In the genomic region with DNA sequence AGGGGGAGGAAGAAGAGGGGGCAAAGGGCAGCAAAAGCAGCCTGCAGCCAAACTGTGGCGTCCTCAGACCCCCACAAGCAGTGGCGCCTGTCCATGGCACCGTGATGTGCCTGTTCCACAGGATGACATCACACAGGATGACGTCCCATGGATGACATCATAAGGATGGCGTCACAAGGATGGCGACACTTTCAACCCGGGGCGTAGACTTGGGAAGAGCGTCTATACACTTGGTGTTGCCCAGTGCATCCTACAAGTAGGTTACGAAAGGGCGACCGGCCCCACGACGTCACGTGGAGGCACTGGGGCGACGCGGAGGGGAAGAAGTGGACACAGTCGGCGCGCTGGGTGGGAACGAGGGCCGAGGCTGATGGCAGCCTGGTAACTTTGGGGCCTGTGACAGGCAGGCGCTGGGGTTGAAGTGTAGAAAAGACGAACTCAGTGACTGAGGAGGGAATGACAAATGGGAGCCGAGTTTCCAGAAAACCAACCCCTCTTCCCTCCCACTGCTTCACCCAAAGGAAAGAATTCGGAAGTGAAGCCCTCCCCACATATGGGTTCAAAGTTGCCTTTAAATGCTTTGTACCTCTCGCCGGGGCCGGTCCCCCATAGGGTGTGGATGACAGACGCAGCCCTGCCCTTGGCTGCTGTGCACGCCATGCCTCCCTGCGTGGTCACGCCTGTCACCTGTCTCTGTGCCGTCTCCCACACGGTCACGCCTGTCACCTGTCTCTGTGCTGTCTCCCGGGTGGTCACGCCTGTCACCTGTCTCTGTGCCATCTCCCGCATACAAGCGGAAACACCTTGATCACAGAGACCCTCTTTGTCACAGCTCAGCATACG, we compare ENCODE assay signal across 24 cellular contexts. TPM values are rescaled to one million over a fixed set of nuclear protein-coding genes. Genes with fewer than 3 reads are reported as not detected.
DNase-seq lines count a peak whose midpoint lies in the region; FAIRE-seq and TF ChIP-seq lines count a peak whose summit lies in the region.
"Had no signal": no experiment of that assay in that cellular context is flagged by ENCODE, and none has a peak within 500 bp of the region (broad histone marks: within the 10 kb centered on the region; RNA-seq: fewer than 3 reads in every experiment).

No MANE protein-coding gene starts in this region.

- peaks cover 0 to 42% (median 5%) of the 10 kb centered on the region in 11 experiments; a peak in 8 of 22 replicates for H4K20me1 ChIP-seq in BLaER1 treated with 17β-estradiol and CSF1 and Interleukin-3, amounts not matched to agents 10 nM and 100 nM
- no peaks in the 10 kb centered on the region for H4K20me1 ChIP-seq in neural progenitor cell (ENCODE audit: low read depth)

- peaks cover 3% of the 10 kb centered on the region for H3K36me3 Mint-ChIP-seq in neural progenitor cell
- H3K36me3 Mint-ChIP-seq: CD8-positive, alpha-beta memory T cell had no signal

- H2AFZ ChIP-seq in neural progenitor cell (replicated peaks) = no peak overlapping the region
- H2AFZ ChIP-seq: GM23248 had no signal

- DNase-seq in bronchial epithelial cell (ENCODE audit: low read depth) (no peak), neural progenitor cell (ENCODE audit: low spot score) (no peak), ACHN (no peak), NOMO-1 treated with DMSO at 0.1 percent for 48 hours (lab: John Stamatoyannopoulos, UW; ENCODE audit: unreplicated experiment) (no peak), Ammon's horn (ENCODE audit: low spot score) (no peak), NCI-H1105 (lab: John Stamatoyannopoulos, UW) (no peak)
- DNase-seq: activated CD4-positive, alpha-beta T cell treated with anti-CD3 and anti-CD28 coated beads, Interleukin-2, amount 50 U/mL, for 1 hour; activated CD8-positive, alpha-beta memory T cell treated with anti-CD3 and anti-CD28 coated beads, Interleukin-2, amount 50 U/mL, for 4 hours; activated gamma-delta T cell; central memory CD4-positive, alpha-beta T cell; midbrain; NCI-H1930; NCI-H446; stimulated activated CD4-positive, alpha-beta T cell treated with anti-CD3 and anti-CD28 coated beads, Interleukin-12 subunit alpha, Interleukin-12 subunit beta, amount 100 ng/mL, for 4 hours; stimulated activated CD8-positive, alpha-beta memory T cell treated with anti-CD3 and anti-CD28 coated beads, Interleukin-4, amount 100 ng/mL, for 48 hours; SW 1271 had no signal

- H3K27ac ChIP-seq in BLaER1 treated with 17β-estradiol and CSF1 and Interleukin-3, amounts not matched to agents 10 nM and 100 nM = no peak overlapping the region
- H3K27ac ChIP-seq in neural progenitor cell = no peak overlapping the region
- H3K27ac ChIP-seq: GM23248 had no signal

- peaks cover 7% of the 10 kb centered on the region for H3F3A ChIP-seq in neural progenitor cell (ENCODE audit: low read depth)

- H3K4me1 ChIP-seq in BLaER1 treated with 17β-estradiol and CSF1 and Interleukin-3, amounts not matched to agents 10 nM and 100 nM = peaks cover 26 to 54% (median 46%) of the 10 kb centered on the region in 10 experiments
- H3K4me1 ChIP-seq in neural progenitor cell = peaks cover 4% of the 10 kb centered on the region

- peaks cover 38% of the 10 kb centered on the region for H3K27me3 Mint-ChIP-seq in neural progenitor cell (ENCODE audit: insufficient read depth, low read depth)

- H3K4me3 ChIP-seq in BLaER1 treated with 17β-estradiol and CSF1 and Interleukin-3, amounts not matched to agents 10 nM and 100 nM = peak overlapping the region in 4 of 10 experiments; percentile 12 to 39 (median 30); a peak in 3 of 20 replicates
- H3K4me3 ChIP-seq in bronchial epithelial cell (ENCODE audit: low read depth, low read length) (no peak overlapping the region), neural progenitor cell (no peak overlapping the region)
- H3K4me3 ChIP-seq: GM23248 had no signal

- no peak for TF ChIP-seq EP300 in Ishikawa (IDR thresholded peaks at IDR 0.05; ENCODE audit: borderline replicate concordance)

- TF ChIP-seq RAD21 in Ishikawa (IDR thresholded peaks at IDR 0.05; ENCODE audit: low read depth) = no peak

- H3K36me3 ChIP-seq in BLaER1 treated with 17β-estradiol and CSF1 and Interleukin-3, amounts not matched to agents 10 nM and 100 nM = no peaks in the 10 kb centered on the region
- H3K36me3 ChIP-seq in bronchial epithelial cell (ENCODE audit: control insufficient read depth, insufficient read depth, low read length) (no peaks in the 10 kb centered on the region), neural progenitor cell (no peaks in the 10 kb centered on the region)

- no peaks in the 10 kb centered on the region for H3K79me2 ChIP-seq in neural progenitor cell (ENCODE audit: low read depth)

- H3K4me1 Mint-ChIP-seq in neural progenitor cell = peaks cover 2% of the 10 kb centered on the region
- H3K4me1 Mint-ChIP-seq: CD8-positive, alpha-beta memory T cell; neural crest cell had no signal

- H3K4me2 ChIP-seq in BLaER1 treated with 17β-estradiol and CSF1 and Interleukin-3, amounts not matched to agents 10 nM and 100 nM = peak overlapping the region; percentile 53 to 97 (median 77)
- H3K4me2 ChIP-seq in neural progenitor cell = no peak overlapping the region

- 0 out of 22 replicates have a peak, but pooled peaks cover 0 to 6% (median 0%) of the 10 kb centered on the region in 11 experiments for H3K9me3 ChIP-seq in BLaER1 treated with 17β-estradiol and CSF1 and Interleukin-3, amounts not matched to agents 10 nM and 100 nM (replicated peaks in 1 of 11)
- H3K9me3 ChIP-seq in neural progenitor cell (ENCODE audit: low read depth) = no peaks in the 10 kb centered on the region

- peak overlapping the region; percentile 48 for H3K27ac Mint-ChIP-seq in neural progenitor cell
- H3K27ac Mint-ChIP-seq: CD8-positive, alpha-beta memory T cell had no signal

- FAIRE-seq in bronchial epithelial cell (lab: Jason Lieb, UNC) = peak; percentile 50

- H3K9me3 Mint-ChIP-seq in neural progenitor cell = peaks cover 6% of the 10 kb centered on the region
- H3K9me3 Mint-ChIP-seq: neural crest cell had no signal

- peaks cover 58 to 73% (median 64%) of the 10 kb centered on the region in 11 experiments for H3K27me3 ChIP-seq in BLaER1 treated with 17β-estradiol and CSF1 and Interleukin-3, amounts not matched to agents 10 nM and 100 nM
- H3K27me3 ChIP-seq in bronchial epithelial cell (ENCODE audit: control insufficient read depth, insufficient read depth, low read length) (peaks cover 5% of the 10 kb centered on the region), neural progenitor cell (peaks cover 64% of the 10 kb centered on the region)

- H3K9ac ChIP-seq in BLaER1 treated with 17β-estradiol and CSF1 and Interleukin-3, amounts not matched to agents 10 nM and 100 nM = peak overlapping the region in 1 of 11 experiments; percentile 6; a peak in 1 of 22 replicates
- no peak overlapping the region for H3K9ac ChIP-seq in neural progenitor cell
- H3K9ac ChIP-seq: GM23248 had no signal

- no peak overlapping the region for H3K4me3 Mint-ChIP-seq in neural progenitor cell
- H3K4me3 Mint-ChIP-seq: CD8-positive, alpha-beta memory T cell; neural crest cell had no signal

- no peak for TF ChIP-seq CTCF in bronchial epithelial cell (IDR thresholded peaks at IDR 0.05; ENCODE audit: insufficient read depth, low read length, severe bottlenecking)
- TF ChIP-seq CTCF in neural progenitor cell (IDR thresholded peaks at IDR 0.05) = no peak

- in situ Hi-C loops in ACHN (cut with HindIII; ENCODE audit: low pct_ligation_motif_present, low pct_unique_long_range_greater_than_20kb, low sequenced_read_pairs) = no loop called here

TF ChIP-seq in Ishikawa, 13 proteins besides CTCF, POLR2A, EP300 and RAD21:
- peak; percentile 57 for TF ChIP-seq CREB1 (IDR thresholded peaks at IDR 0.05; ENCODE audit: low read depth)
- no peak for TF ChIP-seq EGR1 (IDR thresholded peaks at IDR 0.05)
- no peak for TF ChIP-seq FOXM1 (IDR thresholded peaks at IDR 0.05; ENCODE audit: borderline replicate concordance, low read depth)
- TF ChIP-seq ZBTB7A (IDR thresholded peaks at IDR 0.05; ENCODE audit: low read depth) = 0 out of 2 replicates have a peak, but pooled peaks have one; percentile 56
- TF ChIP-seq, protein P1, sequence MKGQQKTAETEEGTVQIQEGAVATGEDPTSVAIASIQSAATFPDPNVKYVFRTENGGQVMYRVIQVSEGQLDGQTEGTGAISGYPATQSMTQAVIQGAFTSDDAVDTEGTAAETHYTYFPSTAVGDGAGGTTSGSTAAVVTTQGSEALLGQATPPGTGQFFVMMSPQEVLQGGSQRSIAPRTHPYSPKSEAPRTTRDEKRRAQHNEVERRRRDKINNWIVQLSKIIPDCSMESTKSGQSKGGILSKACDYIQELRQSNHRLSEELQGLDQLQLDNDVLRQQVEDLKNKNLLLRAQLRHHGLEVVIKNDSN (IDR thresholded peaks at IDR 0.05) = peak; percentile 69

RNA-seq across cellular contexts. Expression of a gene that starts 13.4 kb away (rescaled TPM):
- total RNA-seq in bronchial epithelial cell = not detected in 2 replicates
- 0.99 TPM in 1 of 2 replicates, not detected in the other for total RNA-seq in neural progenitor cell (ENCODE audit: low replicate concordance)
- total RNA-seq: CD8-positive, alpha-beta memory T cell; glomerular endothelial cell; GM23248; M059J; neural crest cell; pulmonary artery endothelial cell had no signal
